21 cellular contexts compared by ENCODE assay signal in genomic region chr2:201572822-201573493, GRCh38.
A peak's percentile ranks its signal among the peaks of the same experiment; 100 is the strongest.
DNase-seq lines count a peak whose midpoint lies in the region; ATAC-seq, FAIRE-seq and TF ChIP-seq lines count a peak whose summit lies in the region.
"Had no signal": no experiment of that assay in that cellular context is flagged by ENCODE, and none has a peak within 500 bp of the region (broad histone marks: within the 10 kb centered on the region; RNA-seq: fewer than 3 reads in every experiment).

No MANE protein-coding gene starts in this region.

- TF ChIP-seq CTCF in esophagus squamous epithelium (IDR thresholded peaks at IDR 0.05) = no peak

- WGBS in esophagus squamous epithelium, 2 donors = 91 to 94% methylated on average over 2 of the region's 2 CpGs

- H3K27ac Mint-ChIP-seq in memory B cell = peak overlapping the region; percentile 91
- H3K27ac Mint-ChIP-seq: activated CD4-positive, alpha-beta T cell treated with anti-CD3 and anti-CD28 coated beads, Interleukin-2, amount 10 ng/mL, durations not matched to agents 24 days and 14 days had no signal

- H3K9me3 ChIP-seq in Karpas-422 (ENCODE audit: low read length) (no peaks in the 10 kb centered on the region), esophagus squamous epithelium (no peaks in the 10 kb centered on the region)
- H3K9me3 ChIP-seq: Caco-2, gastroesophageal sphincter, ovary, tibial artery had no signal

- H3K9me2 ChIP-seq in Karpas-422 (replicated peaks; ENCODE audit: insufficient read depth, low read length) = no peaks in the 10 kb centered on the region

- no peak overlapping the region for H3K9ac ChIP-seq in Karpas-422 (ENCODE audit: low read length)

- H3K4me2 ChIP-seq in Karpas-422 (ENCODE audit: low read depth, low read length, poor library complexity, severe bottlenecking) = peak overlapping the region; percentile 33

- peak overlapping the region; percentile 52 for H3K4me3 Mint-ChIP-seq in memory B cell
- H3K4me3 Mint-ChIP-seq: activated CD4-positive, alpha-beta T cell treated with anti-CD3 and anti-CD28 coated beads, Interleukin-2, amount 10 ng/mL, durations not matched to agents 24 days and 14 days; natural killer cell had no signal

- H3K36me3 ChIP-seq in Karpas-422 (ENCODE audit: insufficient read depth, low read length) = no peaks in the 10 kb centered on the region
- no peaks in the 10 kb centered on the region for H3K36me3 ChIP-seq in esophagus squamous epithelium
- H3K36me3 ChIP-seq: gastroesophageal sphincter, ovary, tibial artery had no signal

- H3K79me2 ChIP-seq in Karpas-422 (ENCODE audit: low read length) = no peaks in the 10 kb centered on the region

- FAIRE-seq in GM12892 (lab: Jason Lieb, UNC) = peak; percentile 27

- intact Hi-C loops in esophagus squamous epithelium (cut with DNase I) = no loop called here

- TF ChIP-seq POLR2A in GM12892 (IDR thresholded peaks at IDR 0.05; ENCODE audit: low read depth, low read length) = no peak
- no peak for TF ChIP-seq POLR2A in esophagus squamous epithelium (IDR thresholded peaks at IDR 0.05)

- ATAC-seq in GM19351 (IDR thresholded peaks at IDR 0.05; ENCODE audit: unreplicated experiment) (peak; percentile 50), memory B cell (ENCODE audit: low read depth) (peak; percentile 89), GM18511 (IDR thresholded peaks at IDR 0.05; ENCODE audit: unreplicated experiment) (no peak), GM18520 (IDR thresholded peaks at IDR 0.05; ENCODE audit: unreplicated experiment) (no peak)
- ATAC-seq: gastroesophageal sphincter, natural killer cell, right cardiac atrium had no signal

- no peaks in the 10 kb centered on the region for H3K27me3 Mint-ChIP-seq in memory B cell

- H3K36me3 Mint-ChIP-seq in memory B cell = no peaks in the 10 kb centered on the region
- H3K36me3 Mint-ChIP-seq: natural killer cell had no signal

- DNase-seq in GM12892 (ENCODE audit: insufficient read length) (no peak), Karpas-422 (no peak), memory B cell (ENCODE audit: low spot score in 2 of 2) (peak in 1 of 2 donors; percentile 17), esophagus squamous epithelium (lab: John Stamatoyannopoulos, UW) (no peak)
- DNase-seq: activated CD4-positive, alpha-beta T cell treated with anti-CD3 and anti-CD28 coated beads, Interleukin-2, amount 10 ng/mL, durations not matched to agents 24 days and 14 days; activated gamma-delta T cell; anterior cingulate cortex; Caco-2; central memory CD4-positive, alpha-beta T cell; erythroblast; natural killer cell; NCI-H1694 treated with DMSO at 0.1 percent for 48 hours; ovary; right cardiac atrium; stimulated activated CD4-positive, alpha-beta T cell treated with anti-CD3 and anti-CD28 coated beads, Interleukin-15, amount 100 ng/mL, for 24 hours; tibial artery had no signal

- H4K20me1 ChIP-seq in Karpas-422 (ENCODE audit: insufficient read depth, low read depth, low read length) = no peaks in the 10 kb centered on the region

- H2AFZ ChIP-seq in Karpas-422 (ENCODE audit: low read length) = no peak overlapping the region

- H3K4me3 ChIP-seq in Karpas-422 (ENCODE audit: low read length) (no peak overlapping the region), esophagus squamous epithelium (no peak overlapping the region)
- H3K4me3 ChIP-seq: gastroesophageal sphincter, ovary, tibial artery had no signal

- peaks cover 2% of the 10 kb centered on the region; the same call in 1 of the 2 replicates for H3K27me3 ChIP-seq in Karpas-422 (ENCODE audit: low read length)
- no peaks in the 10 kb centered on the region for H3K27me3 ChIP-seq in esophagus squamous epithelium
- H3K27me3 ChIP-seq: gastroesophageal sphincter, ovary, tibial artery had no signal

- peaks cover 8% of the 10 kb centered on the region for H3K4me1 Mint-ChIP-seq in memory B cell
- H3K4me1 Mint-ChIP-seq: natural killer cell had no signal

- H3K9me3 Mint-ChIP-seq in memory B cell = no peaks in the 10 kb centered on the region
- H3K9me3 Mint-ChIP-seq: activated CD4-positive, alpha-beta T cell treated with anti-CD3 and anti-CD28 coated beads, Interleukin-2, amount 10 ng/mL, durations not matched to agents 24 days and 14 days; natural killer cell had no signal

- H3K27ac ChIP-seq in Karpas-422 (ENCODE audit: low read length) (no peak overlapping the region), esophagus squamous epithelium (no peak overlapping the region)
- H3K27ac ChIP-seq: gastroesophageal sphincter, ovary, RWPE1, tibial artery had no signal

- H3K4me1 ChIP-seq in Karpas-422 (ENCODE audit: low read length) (peaks cover 11% of the 10 kb centered on the region), esophagus squamous epithelium (no peaks in the 10 kb centered on the region)
- H3K4me1 ChIP-seq: Caco-2, gastroesophageal sphincter, tibial artery had no signal

Comparison
In these comparisons a context has a peak if more than half of its experiments do, and no peak if none do; other contexts are left out.
1. ATAC-seq: peak in GM19351 (single experiment) and memory B cell (single experiment); none in GM18511 (single experiment) and GM18520 (single experiment).